7 cellular contexts compared by ENCODE assay signal in the genomic region with DNA sequence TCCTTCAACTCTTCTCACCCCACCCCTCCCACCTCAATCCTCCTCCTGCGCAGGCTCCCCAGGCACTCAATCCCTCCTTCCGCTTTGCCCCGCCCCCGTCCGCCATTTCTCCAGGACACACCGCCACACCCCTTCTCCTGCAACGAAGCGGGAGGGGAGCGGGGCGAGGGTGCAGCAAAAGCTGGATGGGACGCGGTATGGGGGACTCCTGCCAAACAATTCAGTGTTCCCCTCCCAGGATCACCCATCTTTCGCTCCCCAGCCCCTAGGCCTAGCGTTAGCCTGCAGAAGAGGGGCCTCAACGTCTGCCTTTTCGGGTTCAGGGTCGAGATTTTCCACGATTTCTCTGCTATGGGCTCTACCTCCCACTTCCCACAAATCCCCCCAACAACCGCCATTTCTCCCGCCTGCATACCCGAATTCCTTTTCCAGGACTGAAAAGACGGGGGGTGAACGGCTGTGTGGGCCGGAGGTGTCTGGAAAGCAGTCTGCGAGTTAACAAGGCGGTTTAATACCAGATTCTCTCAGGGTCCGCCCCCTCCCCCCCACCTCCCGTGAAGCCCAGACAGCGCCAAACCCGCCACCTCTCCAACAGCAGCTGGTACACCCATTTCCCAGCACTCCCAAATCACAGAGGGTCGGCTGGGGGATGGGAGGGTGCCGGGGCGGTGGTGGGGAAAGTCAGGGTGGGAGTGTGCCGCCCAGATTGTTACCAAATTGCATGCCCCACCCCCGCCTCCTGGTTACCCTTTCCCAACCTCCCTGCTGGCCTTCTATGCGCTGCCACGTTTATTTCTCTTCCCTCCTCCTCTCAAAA. TPM values are rescaled to one million over a fixed set of nuclear protein-coding genes. Genes with fewer than 3 reads are reported as not detected.
DNase-seq lines count a peak whose midpoint lies in the region; ATAC-seq and TF ChIP-seq lines count a peak whose summit lies in the region.

No MANE protein-coding gene starts in this region.

- TF ChIP-seq POLR2A in heart left ventricle (IDR thresholded peaks at IDR 0.05): no peak

- no peak for DNase-seq in RWPE2 (ENCODE audit: low spot score)
- DNase-seq in activated naive CD8-positive, alpha-beta T cell treated with anti-CD3 and anti-CD28 coated beads, Interleukin-2, amount 10 ng/mL, durations not matched to agents 7 days and 5 days: peak; percentile 64
- DNase-seq in heart left ventricle: peak; percentile 73 to 78 (median 76)
- DNase-seq in pons (ENCODE audit: low spot score): peak; percentile 49
- DNase-seq in upper lobe of right lung: peak; percentile 88

- TF ChIP-seq CTCF in RWPE2 (IDR thresholded peaks at IDR 0.05; ENCODE audit: poor library complexity, severe bottlenecking) (no peak), heart left ventricle (IDR thresholded peaks at IDR 0.05) (no peak), upper lobe of right lung (IDR thresholded peaks at IDR 0.05) (no peak)

- H3K9me3 ChIP-seq in RWPE2 (ENCODE audit: severe bottlenecking): no peaks in the 10 kb centered on the region
- H3K9me3 ChIP-seq in heart left ventricle: no peaks in the 10 kb centered on the region
- H3K9me3 ChIP-seq in upper lobe of right lung: no peaks in the 10 kb centered on the region

- H3K4me1 Mint-ChIP-seq in activated naive CD8-positive, alpha-beta T cell treated with anti-CD3 and anti-CD28 coated beads, Interleukin-2, amount 10 ng/mL, durations not matched to agents 7 days and 5 days: peaks cover 15% of the 10 kb centered on the region

- H3K9me3 Mint-ChIP-seq in activated naive CD8-positive, alpha-beta T cell treated with anti-CD3 and anti-CD28 coated beads, Interleukin-2, amount 10 ng/mL, durations not matched to agents 7 days and 5 days: no peaks in the 10 kb centered on the region

- H3K27ac ChIP-seq in RWPE2 (ENCODE audit: poor library complexity, severe bottlenecking) (no peak overlapping the region), heart left ventricle (peak overlapping the region in 11 of 12 donors; percentile 6 to 75 (median 66)), upper lobe of right lung (peak overlapping the region; percentile 47)

- H3K4me3 Mint-ChIP-seq in activated naive CD8-positive, alpha-beta T cell treated with anti-CD3 and anti-CD28 coated beads, Interleukin-2, amount 10 ng/mL, durations not matched to agents 7 days and 5 days: peak overlapping the region; percentile 81

- H3K27me3 Mint-ChIP-seq in activated naive CD8-positive, alpha-beta T cell treated with anti-CD3 and anti-CD28 coated beads, Interleukin-2, amount 10 ng/mL, durations not matched to agents 7 days and 5 days: peaks cover 5% of the 10 kb centered on the region

- WGBS in heart left ventricle, 4 donors: 0 to 29% (median 14%) methylated on average over 32 to 37 of the region's 37 CpGs

- peak; percentile 63 for ATAC-seq in GM19043 (IDR thresholded peaks at IDR 0.05; ENCODE audit: low read depth, unreplicated experiment)
- peak; percentile 69 for ATAC-seq in HG03460 (IDR thresholded peaks at IDR 0.05; ENCODE audit: unreplicated experiment)
- ATAC-seq in RWPE2 (ENCODE audit: low read depth): peak; percentile 87
- peak; percentile 79 for ATAC-seq in activated naive CD8-positive, alpha-beta T cell treated with anti-CD3 and anti-CD28 coated beads, Interleukin-2, amount 10 ng/mL, durations not matched to agents 7 days and 5 days (ENCODE audit: low read depth)
- peak; percentile 88 to 94 (median 91) for ATAC-seq in heart left ventricle
- peak; percentile 95 for ATAC-seq in upper lobe of right lung

- POLR2A ChIA-PET in activated naive CD8-positive, alpha-beta T cell treated with anti-CD3 and anti-CD28 coated beads, Interleukin-2, amount 10 ng/mL, durations not matched to agents 7 days and 5 days (lab: Charles Lee): no interaction called here

- H3K36me3 ChIP-seq in RWPE2 (ENCODE audit: low read depth): no peaks in the 10 kb centered on the region
- H3K36me3 ChIP-seq in heart left ventricle: peaks cover 0 to 13% (median 2%) of the 10 kb centered on the region in 9 donors
- no peaks in the 10 kb centered on the region for H3K36me3 ChIP-seq in upper lobe of right lung

- H3K4me3 ChIP-seq in RWPE2 (ENCODE audit: severe bottlenecking) (peak overlapping the region; percentile 37), heart left ventricle (peak overlapping the region; percentile 32 to 83 (median 62)), upper lobe of right lung (peak overlapping the region; percentile 62)

- no peaks in the 10 kb centered on the region for H3K27me3 ChIP-seq in RWPE2 (ENCODE audit: insufficient read depth, poor library complexity, severe bottlenecking)
- H3K27me3 ChIP-seq in heart left ventricle: peaks cover 0 to 17% (median 0%) of the 10 kb centered on the region in 9 donors
- no peaks in the 10 kb centered on the region for H3K27me3 ChIP-seq in upper lobe of right lung

- peak overlapping the region; percentile 58 for H3K27ac Mint-ChIP-seq in activated naive CD8-positive, alpha-beta T cell treated with anti-CD3 and anti-CD28 coated beads, Interleukin-2, amount 10 ng/mL, durations not matched to agents 7 days and 5 days

- intact Hi-C loops in heart left ventricle (cut with DNase I): no loop called here
- intact Hi-C loops in upper lobe of right lung (cut with DNase I): no loop called here

- H3K4me1 ChIP-seq in RWPE2 (ENCODE audit: insufficient read depth, poor library complexity, severe bottlenecking) (no peaks in the 10 kb centered on the region), heart left ventricle (peaks cover 0 to 7% (median 0%) of the 10 kb centered on the region in 12 donors), upper lobe of right lung (no peaks in the 10 kb centered on the region)

- H3K36me3 Mint-ChIP-seq in activated naive CD8-positive, alpha-beta T cell treated with anti-CD3 and anti-CD28 coated beads, Interleukin-2, amount 10 ng/mL, durations not matched to agents 7 days and 5 days: peaks cover 2% of the 10 kb centered on the region

RNA-seq across cellular contexts. Expression of a gene that starts 0.8 kb away (rescaled TPM):
- 10 to 100 TPM in 1 of 2 experiments, 1 to 10 TPM in 1; 8.8 to 10.9 TPM for total RNA-seq in activated naive CD8-positive, alpha-beta T cell treated with anti-CD3 and anti-CD28 coated beads, Interleukin-2, amount 10 ng/mL, durations not matched to agents 7 days and 5 days
- total RNA-seq in heart left ventricle (10 to 100 TPM; 23.2 to 45.4 (median 40.5) TPM), upper lobe of right lung (36.0 TPM)
- polyA plus RNA-seq in heart left ventricle: 10 to 100 TPM; 14.0 to 29.5 TPM

RNA-seq across cellular contexts. Expression of a gene that starts 35.9 kb away (rescaled TPM):
- 10 to 100 TPM; 25.0 to 29.7 TPM for total RNA-seq in activated naive CD8-positive, alpha-beta T cell treated with anti-CD3 and anti-CD28 coated beads, Interleukin-2, amount 10 ng/mL, durations not matched to agents 7 days and 5 days
- total RNA-seq in heart left ventricle (10 to 100 TPM; 49.4 to 84.0 (median 61.8) TPM), upper lobe of right lung (52.6 TPM)
- polyA plus RNA-seq in heart left ventricle: 10 to 100 TPM; 30.7 to 71.0 TPM

RNA-seq across cellular contexts. Expression of a gene that starts 41.1 kb away (rescaled TPM):
- 10 to 100 TPM; 37.5 to 37.7 TPM for total RNA-seq in activated naive CD8-positive, alpha-beta T cell treated with anti-CD3 and anti-CD28 coated beads, Interleukin-2, amount 10 ng/mL, durations not matched to agents 7 days and 5 days
- total RNA-seq in heart left ventricle (10 to 100 TPM; 17.9 to 58.7 (median 33.2) TPM), upper lobe of right lung (35.6 TPM)
- polyA plus RNA-seq in heart left ventricle: 10 to 100 TPM; 17.5 to 32.1 TPM
